In the genomic region with DNA sequence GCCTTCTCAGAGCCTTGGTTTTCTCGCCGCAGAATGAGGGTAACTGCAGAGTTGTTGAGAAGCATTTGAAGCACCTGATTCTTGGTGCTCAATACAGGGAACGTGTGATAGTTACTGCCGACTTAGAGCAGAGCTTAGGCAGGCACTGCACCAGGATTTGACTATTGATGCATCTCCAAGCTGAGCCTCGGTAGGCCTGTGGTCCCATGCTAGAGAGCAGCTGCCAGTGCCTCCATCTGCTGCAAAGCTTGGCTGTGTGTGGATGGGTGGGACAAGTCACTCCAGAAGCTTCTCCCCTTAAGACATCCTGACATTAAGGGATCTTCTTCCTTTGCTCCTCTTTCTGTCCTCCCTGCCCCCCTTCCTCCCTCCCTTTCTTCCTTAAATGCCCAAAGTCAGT, we compare ENCODE assay signal across 32 cellular contexts. TPM values are rescaled to one million over a fixed set of nuclear protein-coding genes. Genes with fewer than 3 reads are reported as not detected.
"Had no signal": no experiment of that assay in that cellular context is flagged by ENCODE, and none has a peak within 500 bp of the region (broad histone marks: within the 10 kb centered on the region; RNA-seq: fewer than 3 reads in every experiment).

No MANE protein-coding gene starts in this region.

- H3K9me3 Mint-ChIP-seq: activated CD4-positive, alpha-beta T cell treated with anti-CD3 and anti-CD28 coated beads, Interleukin-2, amount 10 ng/mL, durations not matched to agents 24 days and 14 days; activated CD8-positive, alpha-beta T cell treated with anti-CD3 and anti-CD28 coated beads for 36 hours; activated naive CD8-positive, alpha-beta T cell treated with anti-CD3 and anti-CD28 coated beads for 36 hours; activated T-cell treated with anti-CD3 and anti-CD28 coated beads, Interleukin-2, amount 50 U/mL, for 72 hours; activated T-helper 17 cell treated with anti-CD3 and anti-CD28 coated beads, Interleukin-2, amount 50 U/mL, for 72 hours had no signal

- H3K4me3 Mint-ChIP-seq: activated CD4-positive, alpha-beta T cell treated with anti-CD3 and anti-CD28 coated beads, Interleukin-2, amount 10 ng/mL, durations not matched to agents 24 days and 14 days; activated CD8-positive, alpha-beta T cell treated with anti-CD3 and anti-CD28 coated beads for 36 hours; activated naive CD8-positive, alpha-beta T cell treated with anti-CD3 and anti-CD28 coated beads for 36 hours; activated T-cell treated with anti-CD3 and anti-CD28 coated beads, Interleukin-2, amount 50 U/mL, for 72 hours; activated T-helper 17 cell treated with anti-CD3 and anti-CD28 coated beads, Interleukin-2, amount 50 U/mL, for 72 hours had no signal

- H3K36me3 Mint-ChIP-seq: activated naive CD8-positive, alpha-beta T cell treated with anti-CD3 and anti-CD28 coated beads for 36 hours had no signal

- DNase-seq: activated CD4-positive, alpha-beta T cell treated with anti-CD3 and anti-CD28 coated beads, Interleukin-2, amount 10 ng/mL, durations not matched to agents 24 days and 14 days; activated CD4-positive, alpha-beta T cell treated with anti-CD3 and anti-CD28 coated beads, Interleukin-2, amount 50 U/mL, for 4 hours; activated CD8-positive, alpha-beta T cell treated with anti-CD3 and anti-CD28 coated beads for 36 hours; activated effector memory CD4-positive, alpha-beta T cell treated with anti-CD3 and anti-CD28 coated beads, Interleukin-2, amount 50 U/mL, for 16 hours; activated naive CD4-positive, alpha-beta T cell; activated naive CD4-positive, alpha-beta T cell treated with anti-CD3 and anti-CD28 coated beads, Interleukin-2, amount 50 U/mL, for 16 hours; activated naive CD8-positive, alpha-beta T cell treated with anti-CD3 and anti-CD28 coated beads for 36 hours; activated T-cell treated with anti-CD3 and anti-CD28 coated beads, Interleukin-2, amount 50 U/mL, for 1 hour; activated T-cell treated with anti-CD3 and anti-CD28 coated beads, Interleukin-2, amount 50 U/mL, for 72 hours; amniotic stem cell; cerebellar nuclear complex; NCI-H1105 treated with DMSO at 0.1 percent for 48 hours; NCI-H1436; NCI-H1694; NCI-H1930; NCI-H2081 treated with DMSO at 0.1 percent for 48 hours; NCI-H226; NCI-H446 treated with DMSO at 0.1 percent for 48 hours; NCI-H69; PC-9; SHP77; SJCRH30; T1000 had no signal

- H3K27ac ChIP-seq: PC-9, SJCRH30, SK-N-MC had no signal

- H3K27me3 Mint-ChIP-seq: activated CD4-positive, alpha-beta T cell treated with anti-CD3 and anti-CD28 coated beads, Interleukin-2, amount 10 ng/mL, durations not matched to agents 24 days and 14 days had no signal

- ATAC-seq: activated CD8-positive, alpha-beta T cell treated with anti-CD3 and anti-CD28 coated beads for 36 hours; activated T-cell treated with anti-CD3 and anti-CD28 coated beads, Interleukin-2, amount 50 U/mL, for 72 hours; activated T-helper 17 cell treated with anti-CD3 and anti-CD28 coated beads, Interleukin-2, amount 50 U/mL, for 72 hours had no signal

- H3K4me1 Mint-ChIP-seq: activated CD4-positive, alpha-beta T cell treated with anti-CD3 and anti-CD28 coated beads, Interleukin-2, amount 10 ng/mL, durations not matched to agents 24 days and 14 days; activated naive CD8-positive, alpha-beta T cell treated with anti-CD3 and anti-CD28 coated beads for 36 hours; activated T-helper 17 cell treated with anti-CD3 and anti-CD28 coated beads, Interleukin-2, amount 50 U/mL, for 72 hours had no signal

- H3K27ac Mint-ChIP-seq: activated CD4-positive, alpha-beta T cell treated with anti-CD3 and anti-CD28 coated beads, Interleukin-2, amount 10 ng/mL, durations not matched to agents 24 days and 14 days; activated CD8-positive, alpha-beta T cell treated with anti-CD3 and anti-CD28 coated beads for 36 hours; activated naive CD8-positive, alpha-beta T cell treated with anti-CD3 and anti-CD28 coated beads for 36 hours; activated T-cell treated with anti-CD3 and anti-CD28 coated beads, Interleukin-2, amount 50 U/mL, for 72 hours; activated T-helper 17 cell treated with anti-CD3 and anti-CD28 coated beads, Interleukin-2, amount 50 U/mL, for 72 hours had no signal

- H3K36me3 ChIP-seq: SJCRH30 had no signal

- H3K4me1 ChIP-seq: SJCRH30 had no signal

- H3K4me3 ChIP-seq: PC-9, SJCRH30, SK-N-MC had no signal

RNA-seq across cellular contexts. Expression of a gene that starts 40.9 kb away (rescaled TPM):
- total RNA-seq: cardiac septum, M059J, OCI-LY7, PC-9, SJCRH30 had no signal

RNA-seq across cellular contexts. Expression of a gene that starts 49.4 kb away (rescaled TPM):
- total RNA-seq: cardiac septum, M059J, PC-9, SJCRH30 had no signal

RNA-seq across cellular contexts. Expression of a gene that starts 55.1 kb away (rescaled TPM):
- total RNA-seq: activated CD4-positive, alpha-beta T cell treated with anti-CD3 and anti-CD28 coated beads, Interleukin-2, amount 10 ng/mL, durations not matched to agents 24 days and 14 days; activated CD8-positive, alpha-beta memory T cell treated with anti-CD3 and anti-CD28 coated beads for 36 hours; activated CD8-positive, alpha-beta T cell treated with anti-CD3 and anti-CD28 coated beads for 36 hours; activated naive CD8-positive, alpha-beta T cell treated with anti-CD3 and anti-CD28 coated beads for 36 hours; activated T-helper 17 cell treated with anti-CD3 and anti-CD28 coated beads, Interleukin-2, amount 50 U/mL, for 72 hours; OCI-LY7; SJCRH30; T-helper 1 cell treated with Interleukin-12 subunit alpha and Interleukin-12 subunit beta and Interleukin-4 antibody, amounts not matched to agents 30 ng/mL and 1 ng/mL, for 36 hours; T-helper 2 cell treated with Interferon-gamma antibody and Interleukin-4, amounts not matched to agents 100 ng/mL and 5 ng/mL, for 36 hours had no signal
- polyA plus RNA-seq: aorta had no signal
